In the genomic region with DNA sequence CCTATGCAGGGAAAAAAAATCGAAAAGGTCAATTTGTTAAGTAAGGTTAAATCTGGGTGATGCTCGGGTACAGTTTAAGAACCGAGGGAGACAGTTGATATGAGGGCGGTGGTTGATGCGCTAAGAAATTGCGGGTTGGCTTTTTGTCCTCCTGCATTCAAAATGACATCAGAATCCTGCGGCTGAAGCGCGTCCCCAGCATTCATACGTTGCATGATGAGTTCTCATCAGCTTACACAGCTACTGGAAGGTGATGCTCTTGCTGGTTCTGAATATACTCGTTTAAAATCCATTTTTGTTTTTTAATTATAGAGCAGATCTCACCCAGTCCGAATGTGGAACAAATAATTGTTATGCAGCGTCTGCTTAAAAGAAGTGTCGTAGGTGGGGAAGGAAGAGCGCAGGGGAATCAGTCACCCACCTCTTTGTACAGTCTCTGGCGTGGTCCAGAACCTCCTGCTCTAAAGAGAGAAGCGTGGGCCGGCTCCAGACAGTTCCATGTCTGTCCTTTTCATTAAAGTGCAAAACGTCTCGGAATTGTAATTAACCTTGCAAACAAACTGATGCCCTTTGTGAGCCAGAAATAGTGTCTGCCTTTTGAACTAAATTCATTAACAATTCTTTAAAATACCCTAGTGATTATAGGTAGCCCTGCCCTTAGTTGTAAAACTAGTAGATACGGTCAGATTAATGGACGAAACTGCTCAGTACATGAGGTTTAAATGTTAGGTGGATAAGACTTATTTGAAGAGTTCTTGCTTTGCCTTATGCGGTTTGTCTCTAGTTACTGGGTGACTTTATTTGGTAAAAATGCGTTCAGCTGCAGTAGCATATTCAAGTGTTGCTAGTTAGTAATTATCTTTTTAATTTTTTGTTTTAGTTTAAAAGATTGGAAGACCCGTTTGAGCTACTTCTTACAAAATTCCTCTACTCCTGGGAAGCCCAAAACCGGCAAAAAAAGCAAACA, we compare ENCODE assay signal across 8 cellular contexts. TPM values are rescaled to one million over a fixed set of nuclear protein-coding genes. Genes with fewer than 3 reads are reported as not detected.
A peak's percentile ranks its signal among the peaks of the same experiment; 100 is the strongest.
DNase-seq lines count a peak whose midpoint lies in the region; ATAC-seq and TF ChIP-seq lines count a peak whose summit lies in the region.

No MANE protein-coding gene starts in this region.

- peak overlapping the region; percentile 86 to 88 for H3K27ac ChIP-seq in prostate gland

- H3K9ac ChIP-seq in adipocyte (ENCODE audit: low read length): peak overlapping the region; percentile 96

- peak overlapping the region; percentile 97 for H3K4me3 Mint-ChIP-seq in Caco-2 (ENCODE audit: unreplicated experiment)

- 9% methylated on average over 26 of the region's 26 CpGs for WGBS in prostate gland

- peaks cover 14% of the 10 kb centered on the region for H3K36me3 Mint-ChIP-seq in Caco-2 (ENCODE audit: insufficient read depth, unreplicated experiment)

- H3K27me3 Mint-ChIP-seq in Caco-2 (ENCODE audit: insufficient read depth, unreplicated experiment): no peaks in the 10 kb centered on the region

- TF ChIP-seq CTCF in Caco-2 (IDR thresholded peaks at IDR 0.05; ENCODE audit: insufficient read depth in 1 of 2, low read depth in 1 of 2, low read length in 1 of 2, severe bottlenecking in 1 of 2, unreplicated experiment in 1 of 2): no peak
- TF ChIP-seq CTCF in prostate gland (IDR thresholded peaks at IDR 0.05): no peak

- H3K4me1 ChIP-seq in Caco-2 (no peaks in the 10 kb centered on the region), adipocyte (ENCODE audit: control insufficient read depth, insufficient read depth, low read length) (peaks cover 39% of the 10 kb centered on the region), prostate gland (replicated peaks) (no peaks in the 10 kb centered on the region)

- H3K4me1 Mint-ChIP-seq in Caco-2 (ENCODE audit: low read depth, unreplicated experiment): peaks cover 20% of the 10 kb centered on the region

- ATAC-seq in left cardiac atrium (peak; percentile 13 to 24), HG03196 (IDR thresholded peaks at IDR 0.05; ENCODE audit: unreplicated experiment) (no peak)

- H3K9me3 ChIP-seq in Caco-2: no peaks in the 10 kb centered on the region
- H3K9me3 ChIP-seq in adipocyte (ENCODE audit: control insufficient read depth, low read length): no peaks in the 10 kb centered on the region
- H3K9me3 ChIP-seq in prostate gland: no peaks in the 10 kb centered on the region

- POLR2A ChIA-PET in Caco-2 (lab: Charles Lee): interaction anchor here (0.5 to 1.0 kb wide), 2 partner anchors 130 to 261 kb away, joined by 4 read pairs; no protein-coding TSS in a partner anchor

- H3K36me3 ChIP-seq in Caco-2 (ENCODE audit: control insufficient read depth, insufficient read depth, low read length): no peaks in the 10 kb centered on the region; the same call in 1 of the 2 replicates
- H3K36me3 ChIP-seq in adipocyte (ENCODE audit: control insufficient read depth, insufficient read depth, low read length, severe bottlenecking): peaks cover 26% of the 10 kb centered on the region
- H3K36me3 ChIP-seq in prostate gland: no peaks in the 10 kb centered on the region

- CTCF ChIA-PET in Caco-2 (lab: Charles Lee): interaction anchor here (0.5 to 2.3 kb wide), 2 partner anchors 14 to 210 kb away, joined by 3 to 8 read pairs; no protein-coding TSS in a partner anchor

- H3K9me3 Mint-ChIP-seq in Caco-2 (ENCODE audit: unreplicated experiment): no peaks in the 10 kb centered on the region

- intact Hi-C loops in Caco-2 (cut with micrococcal nuclease; ENCODE audit: unreplicated experiment) (loop anchor here (1.0 to 5.0 kb wide), 4 partner anchors 18 to 337 kb away; no protein-coding TSS in a partner anchor), left cardiac atrium (cut with DNase I) (loop anchor here in 1 of 2 donors (5.0 to 10.0 kb wide), 3 partner anchors 205 to 315 kb away; a partner anchor contains a TSS), prostate gland (cut with DNase I) (loop anchor here (5.0 to 10.0 kb wide), 7 partner anchors 83 to 332 kb away; a partner anchor contains a TSS)

- TF ChIP-seq POLR2A in prostate gland (IDR thresholded peaks at IDR 0.05): no peak

- DNase-seq in Caco-2 (peak in 1 of 2 experiments; percentile 42), HPDE6-E6E7 (ENCODE audit: extremely low spot score) (peak; percentile 2), RPMI7951 (ENCODE audit: low read depth) (peak; percentile 50), adipocyte (ENCODE audit: low read depth) (peak; percentile 76), left cardiac atrium (peak; percentile 43), prostate gland (ENCODE audit: low spot score) (no peak), iPS-NIHi7 (ENCODE audit: extremely low spot score) (no peak)

- H3K4me3 ChIP-seq in Caco-2 (ENCODE audit: low read depth, low read length) (peak overlapping the region; percentile 49), adipocyte (ENCODE audit: low read length) (peak overlapping the region; percentile 96), prostate gland (peak overlapping the region; percentile 73 to 78)

- BruUV-seq in Caco-2 (replicated peaks; lab: Mats Ljungman, UMichigan): TSS peak; percentile 84

- H3K27me3 ChIP-seq in Caco-2 (replicated peaks; ENCODE audit: control insufficient read depth, insufficient read depth, low read length) (no peaks in the 10 kb centered on the region), adipocyte (replicated peaks; ENCODE audit: control insufficient read depth, insufficient read depth, low read length) (no peaks in the 10 kb centered on the region), prostate gland (replicated peaks; ENCODE audit: insufficient read depth) (no peaks in the 10 kb centered on the region)

- peak overlapping the region; percentile 90 for H3K27ac Mint-ChIP-seq in Caco-2 (ENCODE audit: unreplicated experiment)

RNA-seq across cellular contexts. Expression of a gene that starts 0.7 kb away (rescaled TPM):
- total RNA-seq in Caco-2 (2022): 5.1 and 5.9 TPM in 2 replicates
- total RNA-seq in RPMI7951 (2014; rRNA removed; shearing (Covaris generic)): 24.7 and 26.9 TPM in 2 replicates
- 10 to 100 TPM; 33.1 to 89.7 TPM for total RNA-seq in left cardiac atrium
- total RNA-seq in prostate gland: 100 to 1,000 TPM in 1 of 2 donors, 10 to 100 TPM in 1; 70.2 to 129 TPM

Comparison
In these comparisons a context has a peak if more than half of its experiments do, and no peak if none do; other contexts are left out.
1. DNase-seq: peak in HPDE6-E6E7 (single experiment), RPMI7951 (single experiment), adipocyte (single experiment) and left cardiac atrium (single experiment); none in prostate gland (single experiment) and iPS-NIHi7 (single experiment).
2. Peak in every context shown above with its lines, with median percentiles within 50 percentile points of each other: H3K4me3 ChIP-seq.